In genomic region chr14:64509036-64509435, GRCh38 we compare ENCODE assay signal across 1 cellular context.
TF ChIP-seq lines count a peak whose summit lies in the region.

No MANE protein-coding gene starts in this region.

TF ChIP-seq in SK-N-SH, 30 proteins besides CTCF, POLR2A, EP300 and RAD21:
- TF ChIP-seq RCOR1 (IDR thresholded peaks at IDR 0.05; ENCODE audit: low read length) (no peak), SMC3 (IDR thresholded peaks at IDR 0.05; ENCODE audit: low read depth, low read length) (no peak), FOSL2 (IDR thresholded peaks at IDR 0.05; ENCODE audit: borderline replicate concordance, low read depth) (no peak), JUND (IDR thresholded peaks at IDR 0.05) (no peak), MXI1 (IDR thresholded peaks at IDR 0.05; ENCODE audit: low read depth, low read length) (no peak), SIN3A (IDR thresholded peaks at IDR 0.05; ENCODE audit: borderline replicate concordance, low read depth, low read length) (no peak), GATA2 (CRISPR knock-in tag; IDR thresholded peaks at IDR 0.05) (no peak), ZBTB33 (IDR thresholded peaks at IDR 0.05; ENCODE audit: borderline replicate concordance, low read depth) (no peak), RFX5 (IDR thresholded peaks at IDR 0.05; ENCODE audit: low read length) (no peak), EZH2phosphoT487 (IDR thresholded peaks at IDR 0.05; ENCODE audit: borderline replicate concordance, low read depth) (no peak)
